ENCODE assay signal across 1 cellular context in the genomic region with DNA sequence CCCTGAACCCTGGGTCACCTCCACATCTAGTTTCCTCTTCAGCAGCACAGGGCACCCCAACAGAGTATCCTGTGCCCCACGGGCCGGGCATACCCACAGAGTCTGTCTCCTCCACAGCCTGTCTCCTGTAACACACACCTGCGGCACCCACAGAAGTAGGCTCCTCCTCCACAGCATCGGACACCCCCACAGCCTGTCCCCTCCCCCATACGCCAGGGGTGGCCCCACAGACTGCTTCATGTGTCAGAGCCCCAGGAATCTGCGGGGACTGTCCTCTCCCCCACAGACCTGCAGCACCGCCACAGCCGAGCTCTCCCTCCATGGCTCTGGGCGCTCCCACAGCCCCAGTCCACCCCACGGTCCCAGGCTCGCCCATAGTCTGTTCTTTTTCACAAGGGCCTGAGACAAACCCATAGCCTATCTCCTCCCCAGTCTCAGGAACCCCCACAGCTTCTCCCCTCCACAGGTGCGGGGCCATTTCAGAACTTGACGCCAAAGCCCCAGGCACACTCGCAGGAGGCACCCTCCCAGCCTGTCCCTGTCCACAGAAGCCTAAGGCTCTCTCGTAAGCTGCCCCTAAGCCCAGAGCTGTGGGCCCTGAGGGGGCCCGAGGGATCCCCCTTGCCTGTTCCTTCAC.
TF ChIP-seq lines count a peak whose summit lies in the region.

No MANE protein-coding gene starts in this region.

TF ChIP-seq in H1, 55 proteins besides CTCF, POLR2A, EP300 and RAD21:
- TF ChIP-seq, protein P1, sequence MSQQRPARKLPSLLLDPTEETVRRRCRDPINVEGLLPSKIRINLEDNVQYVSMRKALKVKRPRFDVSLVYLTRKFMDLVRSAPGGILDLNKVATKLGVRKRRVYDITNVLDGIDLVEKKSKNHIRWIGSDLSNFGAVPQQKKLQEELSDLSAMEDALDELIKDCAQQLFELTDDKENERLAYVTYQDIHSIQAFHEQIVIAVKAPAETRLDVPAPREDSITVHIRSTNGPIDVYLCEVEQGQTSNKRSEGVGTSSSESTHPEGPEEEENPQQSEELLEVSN (IDR thresholded peaks at IDR 0.05) = no peak
- TF ChIP-seq TAF1 (IDR thresholded peaks at IDR 0.05; ENCODE audit: low read depth, low read length) (no peak), CBX8 (IDR thresholded peaks at IDR 0.05; ENCODE audit: borderline replicate concordance, low read depth, low read length) (no peak), BACH1 (IDR thresholded peaks at IDR 0.05; ENCODE audit: low read length) (no peak), FOSL1 (IDR thresholded peaks at IDR 0.05; ENCODE audit: insufficient read depth, low read depth, low read length) (no peak), POU5F1 (IDR thresholded peaks at IDR 0.05; ENCODE audit: low read depth, low read length) (no peak), TBP (IDR thresholded peaks at IDR 0.05; ENCODE audit: low read depth, low read length) (no peak), RBBP5 (IDR thresholded peaks at IDR 0.05; ENCODE audit: borderline replicate concordance, low read depth, low read length) (no peak), CHD2 (IDR thresholded peaks at IDR 0.05; ENCODE audit: low read length) (no peak), ASH2L (IDR thresholded peaks at IDR 0.05; ENCODE audit: low read length) (no peak), BRCA1 (IDR thresholded peaks at IDR 0.05; ENCODE audit: low read depth, low read length) (no peak), RXRA (IDR thresholded peaks at IDR 0.05; ENCODE audit: insufficient read depth, low read depth, low read length) (no peak), PHF8 (conservative IDR thresholded peaks at IDR 0.05; ENCODE audit: low read depth, low read length) (no peak)
